18 cellular contexts compared by ENCODE assay signal in genomic region chr10:61957806-61958205, GRCh38. TPM values are rescaled to one million over a fixed set of nuclear protein-coding genes. Genes with fewer than 3 reads are reported as not detected.
DNase-seq lines count a peak whose midpoint lies in the region; ATAC-seq, FAIRE-seq and TF ChIP-seq lines count a peak whose summit lies in the region.
"Had no signal": no experiment of that assay in that cellular context is flagged by ENCODE, and none has a peak within 500 bp of the region (broad histone marks: within the 10 kb centered on the region; RNA-seq: fewer than 3 reads in every experiment).

No MANE protein-coding gene starts in this region.

- H3K36me3 ChIP-seq in BLaER1 (peaks cover 73% of the 10 kb centered on the region), GM12878 (ENCODE audit: control insufficient read depth in 2 of 2, insufficient read depth in 2 of 2, low read length in 1 of 2) (peaks cover 0 to 3% of the 10 kb centered on the region in 2 experiments; a peak in 1 of 4 replicates)
- H3K36me3 ChIP-seq: Peyer's patch had no signal

- SMC1A ChIA-PET in GM12878 (lab: Charles Lee; ENCODE audit: uncharacterized antibody, unreplicated experiment) = interaction anchor here (0.6 to 1.6 kb wide), 4 partner anchors 9 to 679 kb away, joined by 3 to 8 read pairs (median 4); no protein-coding TSS in a partner anchor

- H3K4me3 Mint-ChIP-seq in activated CD4-positive, alpha-beta memory T cell treated with anti-CD3 and anti-CD28 coated beads for 36 hours = no peak overlapping the region
- H3K4me3 Mint-ChIP-seq in activated CD4-positive, alpha-beta memory T cell treated with anti-CD3 and anti-CD28 coated beads, Interleukin-2, amount 10 ng/mL, durations not matched to agents 7 days and 5 days = no peak overlapping the region
- H3K4me3 Mint-ChIP-seq in WTC11 = no peak overlapping the region

- H3K4me1 Mint-ChIP-seq in activated CD4-positive, alpha-beta memory T cell treated with anti-CD3 and anti-CD28 coated beads for 36 hours (ENCODE audit: low read depth) = peaks cover 79% of the 10 kb centered on the region
- peaks cover 66% of the 10 kb centered on the region for H3K4me1 Mint-ChIP-seq in activated CD4-positive, alpha-beta memory T cell treated with anti-CD3 and anti-CD28 coated beads, Interleukin-2, amount 10 ng/mL, durations not matched to agents 7 days and 5 days
- no peaks in the 10 kb centered on the region for H3K4me1 Mint-ChIP-seq in WTC11

- peak overlapping the region; percentile 85 for H3K27ac ChIP-seq in BLaER1
- peak overlapping the region; percentile 33; the same call in 1 of the 2 replicates for H3K27ac ChIP-seq in GM12878 (ENCODE audit: control insufficient read depth, insufficient read depth)
- H3K27ac ChIP-seq: SK-N-MC had no signal

- TF ChIP-seq CTCF in GM12878 (IDR thresholded peaks at IDR 0.05 in 2 of 3, conservative IDR thresholded peaks at IDR 0.05 in 1 of 3; ENCODE audit: control insufficient read depth in 2 of 3, extremely low read depth in 1 of 3, insufficient read depth in 1 of 3, low read depth in 3 of 3, low read length in 3 of 3) (no peak), WTC11 (IDR thresholded peaks at IDR 0.05) (no peak)

- peaks cover 41% of the 10 kb centered on the region for H3K79me2 ChIP-seq in GM12878 (ENCODE audit: control insufficient read depth, insufficient read depth, low read length)

- RAD21 ChIA-PET in GM12878 (lab: Charles Lee; ENCODE audit: unreplicated experiment) = no interaction called here

- no peak for DNase-seq in activated CD4-positive, alpha-beta memory T cell treated with anti-CD3 and anti-CD28 coated beads for 36 hours
- DNase-seq in activated CD4-positive, alpha-beta memory T cell treated with anti-CD3 and anti-CD28 coated beads, Interleukin-2, amount 10 ng/mL, durations not matched to agents 7 days and 5 days = no peak
- DNase-seq in GM19239 (ENCODE audit: insufficient read length, low spot score) (no peak), GM12878 (ENCODE audit: low read depth, low spot score) (no peak), cardiac septum (ENCODE audit: low spot score) (no peak), WTC11 (ENCODE audit: low spot score) (no peak)
- DNase-seq: 8988T, Kasumi-1, MM.1S, NCI-H1092 treated with DMSO at 0.1 percent for 48 hours, NCI-H1694, NCI-H524, Peyer's patch had no signal

- H3K27me3 ChIP-seq in BLaER1 (no peaks in the 10 kb centered on the region), GM12878 (replicated peaks in 1 of 2; ENCODE audit: control insufficient read depth in 2 of 2, insufficient read depth in 2 of 2, low read length in 1 of 2) (no peaks in the 10 kb centered on the region)
- H3K27me3 ChIP-seq: Peyer's patch had no signal

- CTCF ChIA-PET in activated CD4-positive, alpha-beta memory T cell treated with anti-CD3 and anti-CD28 coated beads for 36 hours (lab: Charles Lee) = interaction anchor here (1.2 kb wide), 1 partner anchor 61 kb away, joined by 4 read pairs; no protein-coding TSS in a partner anchor
- CTCF ChIA-PET in activated CD4-positive, alpha-beta memory T cell treated with anti-CD3 and anti-CD28 coated beads, Interleukin-2, amount 10 ng/mL, durations not matched to agents 7 days and 5 days (lab: Charles Lee) = no interaction called here
- CTCF ChIA-PET in GM12878 (lab: Yijun Ruan, JAX) (no interaction called here), WTC11 (lab: Charles Lee) (no interaction called here)

- no peak for TF ChIP-seq EP300 in GM12878 (IDR thresholded peaks at IDR 0.05; ENCODE audit: borderline replicate concordance in 1 of 2, control insufficient read depth in 1 of 2, low read depth in 2 of 2, low read length in 2 of 2)

- H3K27me3 Mint-ChIP-seq in activated CD4-positive, alpha-beta memory T cell treated with anti-CD3 and anti-CD28 coated beads for 36 hours = no peaks in the 10 kb centered on the region
- no peaks in the 10 kb centered on the region for H3K27me3 Mint-ChIP-seq in activated CD4-positive, alpha-beta memory T cell treated with anti-CD3 and anti-CD28 coated beads, Interleukin-2, amount 10 ng/mL, durations not matched to agents 7 days and 5 days
- no peaks in the 10 kb centered on the region for H3K27me3 Mint-ChIP-seq in WTC11 (ENCODE audit: low read depth)

- H3K9me3 Mint-ChIP-seq in activated CD4-positive, alpha-beta memory T cell treated with anti-CD3 and anti-CD28 coated beads for 36 hours = no peaks in the 10 kb centered on the region
- no peaks in the 10 kb centered on the region for H3K9me3 Mint-ChIP-seq in activated CD4-positive, alpha-beta memory T cell treated with anti-CD3 and anti-CD28 coated beads, Interleukin-2, amount 10 ng/mL, durations not matched to agents 7 days and 5 days
- no peaks in the 10 kb centered on the region for H3K9me3 Mint-ChIP-seq in WTC11

- BruUV-seq in GM12878 (replicated peaks; lab: Mats Ljungman, UMichigan) = no TSS peak

- peak overlapping the region; percentile 38 for H3K27ac Mint-ChIP-seq in activated CD4-positive, alpha-beta memory T cell treated with anti-CD3 and anti-CD28 coated beads for 36 hours
- H3K27ac Mint-ChIP-seq in activated CD4-positive, alpha-beta memory T cell treated with anti-CD3 and anti-CD28 coated beads, Interleukin-2, amount 10 ng/mL, durations not matched to agents 7 days and 5 days = no peak overlapping the region
- no peak overlapping the region for H3K27ac Mint-ChIP-seq in WTC11

- ATAC-seq in GM12878 (no peak), HG03135 (IDR thresholded peaks at IDR 0.05; ENCODE audit: unreplicated experiment) (no peak), WTC11 (no peak)
- ATAC-seq: Right ventricle myocardium inferior had no signal

- WGBS in GM12878 (ENCODE audit: insufficient coverage, insufficient replicate concordance, low lambda C conversion rate, missing lambda C conversion rate) = 62% methylated on average over 4 of the region's 4 CpGs

- in situ Hi-C loops in GM12878 (cut with MboI) = no loop called here

- peak; percentile 73 for FAIRE-seq in GM19239 (lab: Jason Lieb, UNC)
- no peak for FAIRE-seq in GM12878 (lab: Jason Lieb, UNC)
- FAIRE-seq: H1 had no signal

- H4K20me1 ChIP-seq in BLaER1 = no peaks in the 10 kb centered on the region
- no peaks in the 10 kb centered on the region for H4K20me1 ChIP-seq in GM12878 (ENCODE audit: control insufficient read depth, insufficient read depth)

- no peak overlapping the region; the same call in none of the 2 replicates for H2AFZ ChIP-seq in GM12878 (ENCODE audit: control insufficient read depth, low read depth, low read length)

- H3K4me1 ChIP-seq in BLaER1 = peaks cover 100% of the 10 kb centered on the region
- H3K4me1 ChIP-seq in GM12878 (ENCODE audit: control insufficient read depth, insufficient read depth, low read length) = peaks cover 38% of the 10 kb centered on the region

- intact Hi-C loops in activated CD4-positive, alpha-beta memory T cell treated with anti-CD3 and anti-CD28 coated beads for 36 hours (cut with micrococcal nuclease) = no loop called here
- intact Hi-C loops in GM12878 (cut with micrococcal nuclease; ENCODE audit: unreplicated experiment) = loop anchor here (2.0 kb wide), 1 partner anchor 13 kb away; no protein-coding TSS in a partner anchor
- intact Hi-C loops in cardiac septum (cut with DNase I) = no loop called here

- TF ChIP-seq RAD21 in GM12878 (IDR thresholded peaks at IDR 0.05; ENCODE audit: insufficient read depth, low read depth, low read length) = no peak

- no peak for TF ChIP-seq POLR2A in GM12878 (IDR thresholded peaks at IDR 0.05; ENCODE audit: low read depth, low read length)

- no peak overlapping the region for H3K4me3 ChIP-seq in BLaER1
- H3K4me3 ChIP-seq in GM12878 = no peak overlapping the region
- H3K4me3 ChIP-seq: Peyer's patch, SK-N-MC had no signal

- H3K4me2 ChIP-seq in BLaER1 (peak overlapping the region; percentile 73), GM12878 (ENCODE audit: control insufficient read depth, insufficient read depth) (peak overlapping the region; percentile 50)

- no peaks in the 10 kb centered on the region for H3K9me3 ChIP-seq in BLaER1
- H3K9me3 ChIP-seq in GM12878 (replicated peaks; ENCODE audit: control insufficient read depth, insufficient read depth, low read length) = no peaks in the 10 kb centered on the region
- H3K9me3 ChIP-seq: Peyer's patch had no signal

- peaks cover 69% of the 10 kb centered on the region for H3K36me3 Mint-ChIP-seq in activated CD4-positive, alpha-beta memory T cell treated with anti-CD3 and anti-CD28 coated beads for 36 hours
- peaks cover 63% of the 10 kb centered on the region for H3K36me3 Mint-ChIP-seq in activated CD4-positive, alpha-beta memory T cell treated with anti-CD3 and anti-CD28 coated beads, Interleukin-2, amount 10 ng/mL, durations not matched to agents 7 days and 5 days (ENCODE audit: low read depth)
- H3K36me3 Mint-ChIP-seq in WTC11 = no peaks in the 10 kb centered on the region

- no peak overlapping the region for H3K9ac ChIP-seq in BLaER1
- no peak overlapping the region for H3K9ac ChIP-seq in GM12878 (ENCODE audit: control insufficient read depth, insufficient read depth, low read length)

- POLR2A ChIA-PET in activated CD4-positive, alpha-beta memory T cell treated with anti-CD3 and anti-CD28 coated beads for 36 hours (lab: Charles Lee) = interaction anchor here (1.1 kb wide), 1 partner anchor 9 kb away, joined by 3 read pairs; no protein-coding TSS in a partner anchor
- POLR2A ChIA-PET in activated CD4-positive, alpha-beta memory T cell treated with anti-CD3 and anti-CD28 coated beads, Interleukin-2, amount 10 ng/mL, durations not matched to agents 7 days and 5 days (lab: Charles Lee) = interaction anchor here (0.9 to 8.1 kb wide), 3 partner anchors 9 to 56 kb away, joined by 3 to 92 read pairs (median 8); partner anchors contain the start of gene ARID5B
- POLR2A ChIA-PET in GM12878 (lab: Charles Lee) = no interaction called here
- POLR2A ChIA-PET in WTC11 (lab: Charles Lee) = no interaction called here

RNA-seq across cellular contexts. Expression of gene ARID5B, which starts 56.3 kb away (rescaled TPM):
- total RNA-seq in activated CD4-positive, alpha-beta memory T cell treated with anti-CD3 and anti-CD28 coated beads for 36 hours = 10 to 100 TPM; 79.4 to 79.6 TPM
- 10 to 100 TPM; 71.1 to 73.9 TPM for total RNA-seq in activated CD4-positive, alpha-beta memory T cell treated with anti-CD3 and anti-CD28 coated beads, Interleukin-2, amount 10 ng/mL, durations not matched to agents 7 days and 5 days
- total RNA-seq in GM12878 (2013; cell fraction: nucleolus; rRNA removed) = 7.5 and 9.3 TPM in 2 replicates
- total RNA-seq in GM12878 (2014; rRNA removed) (5.8 and 6.9 TPM in 2 replicates), GM12878 (2014; rRNA removed; fragmentation: Illumina TruSeq; extraction: Trizol) (6.4 and 7.1 TPM in 2 replicates), GM12878 (2021) (7.4 and 7.5 TPM in 2 replicates), cardiac septum (25.2 TPM), WTC11 (2021) (0.85 to 2.3 TPM (median 1.2 TPM) in 3 replicates)
- 6.7 TPM for polyA plus RNA-seq in GM12878 (2011; ENCODE audit: low read depth)
- polyA plus RNA-seq in GM12878 (2011; rRNA removed) (2.4 and 2.8 TPM in 2 replicates), GM12878 (2014; fragmentation: Illumina TruSeq; extraction: Trizol) (3.7 and 4.1 TPM in 2 replicates), GM12878 (2014; fragmentation: Nextera tagmentation; extraction: Ambion mirVana) (1 to 10 TPM; 3.4 to 8.5 TPM), GM12878 (2014; rRNA removed) (2.7 and 3.2 TPM in 2 replicates), GM12878 (2016; fragmentation: Nextera tagmentation; extraction: Ambion mirVana) (1 to 10 TPM; 6.7 to 7.1 TPM)
- polyA plus RNA-seq in GM12878 (2011; cell fraction: cytosol; rRNA removed) = 2.0 and 2.3 TPM in 2 replicates
- 3.7 and 5.0 TPM in 2 replicates for polyA plus RNA-seq in GM12878 (2011; cell fraction: nucleus; rRNA removed)
- polyA plus RNA-seq in GM12878 (2012) = 11.6 and 12.8 TPM in 2 replicates
- 14.8 and 17.5 TPM in 2 replicates for polyA minus RNA-seq in GM12878 (2011; rRNA and poly(A)+ RNA removed)
- polyA minus RNA-seq in GM12878 (2011; cell fraction: cytosol; rRNA and poly(A)+ RNA removed) = 2.5 and 3.7 TPM in 2 replicates
- 16.8 and 33.0 TPM in 2 replicates for polyA minus RNA-seq in GM12878 (2011; cell fraction: nucleus; rRNA and poly(A)+ RNA removed)

Comparison
In these comparisons a context has a peak if more than half of its experiments do, and no peak if none do; other contexts are left out.
1. POLR2A ChIA-PET loops: an anchor here in activated CD4-positive, alpha-beta memory T cell treated with anti-CD3 and anti-CD28 coated beads for 36 hours (1.1 kb wide) and activated CD4-positive, alpha-beta memory T cell treated with anti-CD3 and anti-CD28 coated beads, Interleukin-2, amount 10 ng/mL, durations not matched to agents 7 days and 5 days (0.9 to 8.1 kb wide); none called in GM12878 and WTC11.